Comparison of ENCODE assay signal across 19 cellular contexts in genomic region chr1:240927815-240928214, GRCh38.
A peak's percentile ranks its signal among the peaks of the same experiment; 100 is the strongest.
DNase-seq lines count a peak whose midpoint lies in the region; ATAC-seq, FAIRE-seq and TF ChIP-seq lines count a peak whose summit lies in the region.
"Had no signal": no experiment of that assay in that cellular context is flagged by ENCODE, and none has a peak within 500 bp of the region (broad histone marks: within the 10 kb centered on the region; RNA-seq: fewer than 3 reads in every experiment).

No MANE protein-coding gene starts in this region.

- H3K27ac ChIP-seq in colonic mucosa (peak overlapping the region; percentile 56), left lung (no peak overlapping the region), small intestine (ENCODE audit: low read depth in 1 of 2, low read length in 1 of 2) (no peak overlapping the region)
- H3K27ac ChIP-seq: RWPE1 had no signal

- intact Hi-C loops in colonic mucosa (cut with DNase I), result no loop called here
- intact Hi-C loops in left lung (cut with DNase I), result no loop called here

- H3K27me3 ChIP-seq in colonic mucosa, result no peaks in the 10 kb centered on the region
- no peaks in the 10 kb centered on the region for H3K27me3 ChIP-seq in left lung
- H3K27me3 ChIP-seq in small intestine (ENCODE audit: control insufficient read depth in 2 of 2, insufficient read depth in 2 of 2, low read length in 2 of 2), result no peaks in the 10 kb centered on the region
- H3K27me3 ChIP-seq: MG63 had no signal

- no peak overlapping the region for H3K9ac ChIP-seq in colonic mucosa (ENCODE audit: low read depth in 2 of 2, low read length in 2 of 2)

- H3K36me3 ChIP-seq in colonic mucosa (no peaks in the 10 kb centered on the region), left lung (no peaks in the 10 kb centered on the region), small intestine (ENCODE audit: control insufficient read depth in 2 of 2, insufficient read depth in 2 of 2, low read length in 2 of 2) (no peaks in the 10 kb centered on the region)
- H3K36me3 ChIP-seq: MG63 had no signal

- H3K4me3 ChIP-seq in colonic mucosa (no peak overlapping the region), left lung (no peak overlapping the region), small intestine (ENCODE audit: low read depth in 1 of 2, low read length in 2 of 2) (no peak overlapping the region)
- H3K4me3 ChIP-seq: MG63 had no signal

- no peaks in the 10 kb centered on the region for H3K4me1 ChIP-seq in colonic mucosa
- no peaks in the 10 kb centered on the region for H3K4me1 ChIP-seq in left lung
- no peaks in the 10 kb centered on the region for H3K4me1 ChIP-seq in small intestine (ENCODE audit: control insufficient read depth in 2 of 2, insufficient read depth in 1 of 2, low read depth in 1 of 2, low read length in 1 of 2)

- WGBS in small intestine, 3 donors, result 36 to 77% (median 52%) methylated on average over 3 of the region's 3 CpGs

- FAIRE-seq in D721Med (lab: Jason Lieb, UNC) (peak; percentile 35), small intestine (lab: Jason Lieb, UNC) (no peak)
- FAIRE-seq: GM18507, H54 had no signal

- no peaks in the 10 kb centered on the region for H3K9me3 ChIP-seq in colonic mucosa
- peaks cover 0 to 8% of the 10 kb centered on the region in 2 donors for H3K9me3 ChIP-seq in left lung
- H3K9me3 ChIP-seq in small intestine (ENCODE audit: control insufficient read depth, low read depth), result no peaks in the 10 kb centered on the region

- DNase-seq in D721Med (ENCODE audit: insufficient read length, low spot score) (no peak), colonic mucosa (peak; percentile 40), left lung (no peak), small intestine (peak; percentile 12), GM19238 (ENCODE audit: insufficient read length, low spot score) (no peak), medulla oblongata (ENCODE audit: extremely low spot score) (no peak)
- no peak for DNase-seq in activated CD4-positive, alpha-beta T cell treated with anti-CD3 and anti-CD28 coated beads for 48 hours
- DNase-seq: C1 segment of cervical spinal cord; CD4-positive, alpha-beta memory T cell; COR-L47; KBM-7; MG63; NCI-H2029 treated with DMSO at 0.1 percent for 48 hours; NCI-H446 treated with DMSO at 0.1 percent for 48 hours; NCI-H526 treated with DMSO at 0.1 percent for 48 hours; SHP77 had no signal

- no peak for TF ChIP-seq CTCF in D721Med (IDR thresholded peaks at IDR 0.05; ENCODE audit: insufficient read depth, missing control alignments)
- TF ChIP-seq CTCF in colonic mucosa (IDR thresholded peaks at IDR 0.05), result no peak
- TF ChIP-seq CTCF in left lung (IDR thresholded peaks at IDR 0.05), result no peak

- ATAC-seq in left lung, result peak; percentile 39

Comparison
In these comparisons a context has a peak if more than half of its experiments do, and no peak if none do; other contexts are left out.
1. DNase-seq: peak in colonic mucosa (single experiment) and small intestine (single experiment); none in D721Med (single experiment), left lung (0 of 2), activated CD4-positive, alpha-beta T cell treated with anti-CD3 and anti-CD28 coated beads for 48 hours (single experiment), GM19238 (single experiment) and medulla oblongata (single experiment).